Comparison of ENCODE assay signal across 8 cellular contexts in the genomic region with DNA sequence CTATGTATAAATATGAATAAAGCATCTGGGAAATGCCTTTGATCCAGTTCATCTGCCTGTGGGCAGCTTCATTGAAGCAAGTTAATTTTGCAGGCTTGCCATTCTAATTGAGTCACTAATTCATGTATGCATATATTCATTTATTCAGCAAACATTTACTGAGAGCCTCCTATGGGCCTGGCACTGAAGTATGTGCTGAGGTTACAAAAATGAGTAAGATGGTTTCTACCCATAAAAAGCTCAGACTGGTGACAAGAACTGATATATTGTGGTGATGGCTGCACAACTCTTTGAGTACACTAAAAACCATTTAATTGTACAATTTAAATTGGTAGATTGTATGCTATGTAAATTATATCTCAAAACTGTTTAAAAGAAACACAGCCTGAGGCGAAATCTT. TPM values are rescaled to one million over a fixed set of nuclear protein-coding genes. Genes with fewer than 3 reads are reported as not detected.
A peak's percentile ranks its signal among the peaks of the same experiment; 100 is the strongest.
DNase-seq lines count a peak whose midpoint lies in the region; ATAC-seq and TF ChIP-seq lines count a peak whose summit lies in the region.

No MANE protein-coding gene starts in this region.

- peak overlapping the region; percentile 100 for H3K27ac Mint-ChIP-seq in activated naive CD4-positive, alpha-beta T cell treated with anti-CD3 and anti-CD28 coated beads for 36 hours
- peak overlapping the region; percentile 100 for H3K27ac Mint-ChIP-seq in activated CD8-positive, alpha-beta T cell treated with anti-CD3 and anti-CD28 coated beads for 36 hours

- CTCF ChIA-PET in activated naive CD4-positive, alpha-beta T cell treated with anti-CD3 and anti-CD28 coated beads for 36 hours (lab: Charles Lee), result interaction anchor here (0.6 to 9.2 kb wide), 10 partner anchors 8 to 256 kb away, joined by 3 to 69 read pairs (median 4); a partner anchor contains a TSS
- CTCF ChIA-PET in activated CD8-positive, alpha-beta T cell treated with anti-CD3 and anti-CD28 coated beads for 36 hours (lab: Charles Lee), result interaction anchor here (0.9 to 2.7 kb wide), 11 partner anchors 8 to 268 kb away, joined by 3 to 17 read pairs (median 5); a partner anchor contains a TSS

- peaks cover 4% of the 10 kb centered on the region for H3K27me3 Mint-ChIP-seq in activated naive CD4-positive, alpha-beta T cell treated with anti-CD3 and anti-CD28 coated beads for 36 hours (ENCODE audit: low read depth)
- H3K27me3 Mint-ChIP-seq in activated CD8-positive, alpha-beta T cell treated with anti-CD3 and anti-CD28 coated beads for 36 hours, result peaks cover 3% of the 10 kb centered on the region

- peak; percentile 55 for ATAC-seq in activated CD8-positive, alpha-beta T cell treated with anti-CD3 and anti-CD28 coated beads for 36 hours
- no peak for ATAC-seq in GM19455 (IDR thresholded peaks at IDR 0.05; ENCODE audit: unreplicated experiment)

- H3K9me3 Mint-ChIP-seq in activated naive CD4-positive, alpha-beta T cell treated with anti-CD3 and anti-CD28 coated beads for 36 hours, result peaks cover 1% of the 10 kb centered on the region
- no peaks in the 10 kb centered on the region for H3K9me3 Mint-ChIP-seq in activated CD8-positive, alpha-beta T cell treated with anti-CD3 and anti-CD28 coated beads for 36 hours

- no peaks in the 10 kb centered on the region for H3K9me3 ChIP-seq in thyroid gland

- no peaks in the 10 kb centered on the region for H3K36me3 ChIP-seq in thyroid gland

- intact Hi-C loops in activated naive CD4-positive, alpha-beta T cell treated with anti-CD3 and anti-CD28 coated beads for 36 hours (cut with micrococcal nuclease), result loop anchor here (1.0 to 5.0 kb wide), 5 partner anchors 124 to 916 kb away; a partner anchor contains a TSS
- intact Hi-C loops in activated CD8-positive, alpha-beta T cell treated with anti-CD3 and anti-CD28 coated beads for 36 hours (cut with micrococcal nuclease), result loop anchor here (2.0 kb wide), 1 partner anchor 41 kb away; no protein-coding TSS in a partner anchor
- intact Hi-C loops in thyroid gland (cut with DNase I), result no loop called here

- TF ChIP-seq CTCF in activated CD8-positive, alpha-beta T cell treated with anti-CD3 and anti-CD28 coated beads for 36 hours (IDR thresholded peaks at IDR 0.05), result no peak
- TF ChIP-seq CTCF in thyroid gland (IDR thresholded peaks at IDR 0.05), result no peak

- peak; percentile 52 for DNase-seq in activated naive CD4-positive, alpha-beta T cell treated with anti-CD3 and anti-CD28 coated beads for 36 hours
- DNase-seq in activated naive CD4-positive, alpha-beta T cell treated with Interleukin-2 at 50 U/mL for 16 hours, result no peak
- DNase-seq in activated CD8-positive, alpha-beta T cell treated with anti-CD3 and anti-CD28 coated beads for 36 hours, result no peak
- DNase-seq in kidney tubule cell (ENCODE audit: low spot score) (peak; percentile 24), thyroid gland (no peak), C1 segment of cervical spinal cord (lab: John Stamatoyannopoulos, UW) (no peak), DMS79 (lab: John Stamatoyannopoulos, UW) (no peak)

- H3K4me3 Mint-ChIP-seq in activated naive CD4-positive, alpha-beta T cell treated with anti-CD3 and anti-CD28 coated beads for 36 hours, result peak overlapping the region; percentile 91
- H3K4me3 Mint-ChIP-seq in activated CD8-positive, alpha-beta T cell treated with anti-CD3 and anti-CD28 coated beads for 36 hours, result peak overlapping the region; percentile 99

- H3K27me3 ChIP-seq in thyroid gland, result no peaks in the 10 kb centered on the region

- no peak for TF ChIP-seq POLR2A in thyroid gland (IDR thresholded peaks at IDR 0.05)

- POLR2A ChIA-PET in activated CD8-positive, alpha-beta T cell treated with anti-CD3 and anti-CD28 coated beads for 36 hours (lab: Charles Lee), result interaction anchor here (0.8 to 5.8 kb wide), 14 partner anchors 8 to 137 kb away, joined by 3 to 192 read pairs (median 4); a partner anchor contains a TSS

- H3K4me3 ChIP-seq in thyroid gland (replicated peaks in 1 of 3), result no peak overlapping the region

- peaks cover 14% of the 10 kb centered on the region for H3K36me3 Mint-ChIP-seq in activated naive CD4-positive, alpha-beta T cell treated with anti-CD3 and anti-CD28 coated beads for 36 hours (ENCODE audit: low read depth)
- H3K36me3 Mint-ChIP-seq in activated CD8-positive, alpha-beta T cell treated with anti-CD3 and anti-CD28 coated beads for 36 hours (ENCODE audit: low read depth), result peaks cover 30% of the 10 kb centered on the region

- whole genome bisulfite sequencing in thyroid gland, 2 donors, result 89 to 90% methylated on average over 1 of the region's 1 CpG

- peaks cover 0 to 5% of the 10 kb centered on the region in 2 donors for H3K4me1 ChIP-seq in thyroid gland

- peaks cover 63% of the 10 kb centered on the region for H3K4me1 Mint-ChIP-seq in activated naive CD4-positive, alpha-beta T cell treated with anti-CD3 and anti-CD28 coated beads for 36 hours (ENCODE audit: low read depth)
- H3K4me1 Mint-ChIP-seq in activated CD8-positive, alpha-beta T cell treated with anti-CD3 and anti-CD28 coated beads for 36 hours (ENCODE audit: low read depth), result peaks cover 59% of the 10 kb centered on the region

- peak overlapping the region; percentile 27 to 99 (median 95) for H3K27ac ChIP-seq in thyroid gland

RNA-seq across cellular contexts. Expression of a gene that starts 1.1 kb away (rescaled TPM):
- 10 to 100 TPM; 37.5 to 39.8 TPM for total RNA-seq in activated naive CD4-positive, alpha-beta T cell treated with anti-CD3 and anti-CD28 coated beads for 36 hours
- 10 to 100 TPM; 55.7 to 62.4 TPM for total RNA-seq in activated CD8-positive, alpha-beta T cell treated with anti-CD3 and anti-CD28 coated beads for 36 hours
- 10 to 100 TPM; 12.1 to 25.9 (median 19.0) TPM for total RNA-seq in thyroid gland

RNA-seq across cellular contexts. Expression of a gene that starts 42.3 kb away (rescaled TPM):
- 100 to 1,000 TPM; 108 TPM for total RNA-seq in activated naive CD4-positive, alpha-beta T cell treated with anti-CD3 and anti-CD28 coated beads for 36 hours
- total RNA-seq in activated CD8-positive, alpha-beta T cell treated with anti-CD3 and anti-CD28 coated beads for 36 hours, result 100 to 1,000 TPM; 109 to 118 TPM
- total RNA-seq in thyroid gland, result 10 to 100 TPM; 22.5 to 44.2 (median 35.5) TPM

Comparison
In these comparisons a context has a peak if more than half of its experiments do, and no peak if none do; other contexts are left out.
1. DNase-seq: peak in activated naive CD4-positive, alpha-beta T cell treated with anti-CD3 and anti-CD28 coated beads for 36 hours (single experiment) and kidney tubule cell (single experiment); none in activated naive CD4-positive, alpha-beta T cell treated with Interleukin-2 at 50 U/mL for 16 hours (single experiment), activated CD8-positive, alpha-beta T cell treated with anti-CD3 and anti-CD28 coated beads for 36 hours (single experiment), thyroid gland (0 of 2), C1 segment of cervical spinal cord (0 of 14) and DMS79 (single experiment).